Comparison of ENCODE assay signal across 1 cellular context in genomic region chr19:771332-771785, GRCh38.
TF ChIP-seq lines count a peak whose summit lies in the region.

No MANE protein-coding gene starts in this region.

TF ChIP-seq in GM23338, 12 proteins besides CTCF, POLR2A, EP300 and RAD21 (continued from another document):
- no peak for TF ChIP-seq EZH2phosphoT487 (IDR thresholded peaks at IDR 0.05; ENCODE audit: unreplicated experiment)
